17 cellular contexts compared by ENCODE assay signal in genomic region chr17:44976198-44976597, GRCh38. TPM values are rescaled to one million over a fixed set of nuclear protein-coding genes. Genes with fewer than 3 reads are reported as not detected.
DNase-seq lines count a peak whose midpoint lies in the region; FAIRE-seq and TF ChIP-seq lines count a peak whose summit lies in the region.
"Had no signal": no experiment of that assay in that cellular context is flagged by ENCODE, and none has a peak within 500 bp of the region (broad histone marks: within the 10 kb centered on the region; RNA-seq: fewer than 3 reads in every experiment).

No MANE protein-coding gene starts in this region.

- no peaks in the 10 kb centered on the region for H3K9me3 ChIP-seq in H1 (ENCODE audit: insufficient read depth in 2 of 2, low read depth in 1 of 2, low read length in 1 of 2)
- H3K9me3 ChIP-seq: Caco-2 had no signal

- no peak for TF ChIP-seq EP300 in H1 (IDR thresholded peaks at IDR 0.05; ENCODE audit: borderline replicate concordance in 1 of 2, low read depth in 2 of 2, low read length in 2 of 2)

- H3K4ac ChIP-seq in H1 (replicated peaks; ENCODE audit: insufficient read length, low read depth, low read length): no peak overlapping the region

- H3K4me2 ChIP-seq in H1 (ENCODE audit: insufficient read depth in 1 of 2, low read depth in 2 of 2, low read length in 2 of 2): no peak overlapping the region

- no peak overlapping the region for H4K8ac ChIP-seq in H1 (ENCODE audit: extremely low read depth, insufficient read depth, low read length)

- 0 out of 2 replicates have a peak overlapping the region, but pooled peaks have one; percentile 46 for H2BK15ac ChIP-seq in H1 (ENCODE audit: low read length)

- no peaks in the 10 kb centered on the region for H3K79me2 ChIP-seq in H1 (ENCODE audit: control insufficient read depth in 1 of 2, insufficient read depth in 2 of 2, low read length in 2 of 2)

- H3K18ac ChIP-seq in H1 (ENCODE audit: extremely low read depth, low read length): no peak overlapping the region

- no peak for FAIRE-seq in H1 (lab: Jason Lieb, UNC)
- FAIRE-seq: G401.6, GM12891 had no signal

- 80% methylated on average over 9 of the region's 13 CpGs; no CpG with 5 or more reads in 1 of the 2 experiments for WGBS in H1 (ENCODE audit: extremely low coverage in 1 of 2, insufficient coverage in 1 of 2, insufficient read length in 1 of 2, insufficient replicate concordance in 2 of 2, low coverage in 1 of 2, low lambda C conversion rate in 2 of 2, missing lambda C conversion rate in 1 of 2), 2 experiments

- no peak overlapping the region for H3K4me3 ChIP-seq in H1 (ENCODE audit: extremely low read depth in 1 of 4, insufficient read depth in 2 of 4, low read depth in 3 of 4, low read length in 4 of 4)

- peaks cover 2 to 25% (median 13%) of the 10 kb centered on the region in 4 experiments; a peak in 6 of 7 replicates for H3K4me1 ChIP-seq in H1 (replicated peaks in 1 of 4; ENCODE audit: control insufficient read depth in 3 of 4, insufficient read depth in 4 of 4, low read length in 3 of 4)

- H2BK5ac ChIP-seq in H1 (ENCODE audit: low read depth, low read length): no peak overlapping the region

- H3K9ac ChIP-seq in H1 (replicated peaks in 1 of 4; ENCODE audit: extremely low read depth in 1 of 4, low read depth in 3 of 4, low read length in 3 of 4): no peak overlapping the region

- POLR2A ChIA-PET in H1 (lab: Charles Lee; ENCODE audit: partially characterized antibody): interaction anchor here (1.8 kb wide), 1 partner anchor 12 kb away, joined by 9 read pairs; no protein-coding TSS in a partner anchor

- TF ChIP-seq RAD21 in H1 (IDR thresholded peaks at IDR 0.05 in 1 of 2, conservative IDR thresholded peaks at IDR 0.05 in 1 of 2; ENCODE audit: low read depth in 2 of 2, low read length in 2 of 2): no peak

- H2AFZ ChIP-seq in H1 (ENCODE audit: low read length): no peak overlapping the region

- H2BK20ac ChIP-seq in H1 (ENCODE audit: low read length): no peak overlapping the region

- H4K91ac ChIP-seq in H1 (replicated peaks; ENCODE audit: insufficient read length, low read length): no peak overlapping the region

- H4K5ac ChIP-seq in H1 (ENCODE audit: insufficient read length, low read depth, low read length): no peak overlapping the region

- no peak overlapping the region for H3K56ac ChIP-seq in H1 (replicated peaks; ENCODE audit: insufficient read length, low read depth, low read length)

- no peak for TF ChIP-seq POLR2A in H1 (IDR thresholded peaks at IDR 0.05; ENCODE audit: control extremely low read depth in 1 of 2, low read depth in 2 of 2, low read length in 2 of 2)

- H2AK5ac ChIP-seq in H1 (ENCODE audit: low read depth, low read length): no peak overlapping the region

- CTCF ChIA-PET in H1 (lab: Charles Lee; ENCODE audit: partially characterized antibody): interaction anchor here (2.2 to 4.8 kb wide), 4 partner anchors 11 to 54 kb away, joined by 12 to 35 read pairs (median 18); no protein-coding TSS in a partner anchor

- H3K23me2 ChIP-seq in H1 (ENCODE audit: low read depth, low read length): peaks cover 7% of the 10 kb centered on the region; the same call in 1 of the 2 replicates

- no peak overlapping the region for H3K23ac ChIP-seq in H1 (ENCODE audit: insufficient read length)

- H2BK12ac ChIP-seq in H1 (ENCODE audit: low read depth, low read length): no peak overlapping the region

- DNase-seq in NCI-H1417 (lab: John Stamatoyannopoulos, UW): peak in 2 of 3 experiments; percentile 64 to 86
- DNase-seq in NCI-H1417 treated with DMSO at 0.1 percent for 48 hours (lab: John Stamatoyannopoulos, UW): no peak
- DNase-seq in COLO668 (lab: John Stamatoyannopoulos, UW; ENCODE audit: unreplicated experiment): peak; percentile 46
- peak; percentile 18 to 71 for DNase-seq in NCI-H526 (lab: John Stamatoyannopoulos, UW)
- no peak for DNase-seq in H1 (ENCODE audit: low read depth in 1 of 2, low spot score in 2 of 2)
- no peak for DNase-seq in NCI-H2196 (lab: John Stamatoyannopoulos, UW; ENCODE audit: unreplicated experiment)
- no peak for DNase-seq in NOMO-1 treated with DMSO at 0.1 percent for 48 hours (lab: John Stamatoyannopoulos, UW; ENCODE audit: unreplicated experiment)
- DNase-seq in NCI-H1436 (lab: John Stamatoyannopoulos, UW): no peak
- DNase-seq: Caco-2, DMS79 treated with DMSO at 0.1 percent for 48 hours, KBM-7, NCI-H1048, NCI-H2029, SIG-M5 had no signal

- H2BK120ac ChIP-seq in H1 (replicated peaks; ENCODE audit: low read depth, low read length): no peak overlapping the region

- no peak for TF ChIP-seq CTCF in H1 (IDR thresholded peaks at IDR 0.05; ENCODE audit: control extremely low read depth in 1 of 3, insufficient read depth in 1 of 3, low read depth in 1 of 3, low read length in 3 of 3)

- H3K27me3 ChIP-seq in H1 (replicated peaks in 1 of 4; ENCODE audit: control insufficient read depth in 3 of 4, extremely low read depth in 1 of 4, insufficient read depth in 3 of 4, low read length in 3 of 4): peaks cover 0 to 2% (median 1%) of the 10 kb centered on the region in 4 experiments; a peak in 2 of 7 replicates

- H3K36me3 ChIP-seq in H1 (ENCODE audit: control insufficient read depth in 2 of 4, insufficient read depth in 4 of 4, low read length in 3 of 4): no peaks in the 10 kb centered on the region

- no peaks in the 10 kb centered on the region for H4K20me1 ChIP-seq in H1 (replicated peaks in 1 of 2; ENCODE audit: control insufficient read depth in 1 of 2, insufficient read depth in 2 of 2, low read length in 2 of 2)

- no peaks in the 10 kb centered on the region for H3K79me1 ChIP-seq in H1 (ENCODE audit: low read depth, low read length)

- no peak overlapping the region for H3K27ac ChIP-seq in H1 (ENCODE audit: low read depth, low read length)
- H3K27ac ChIP-seq: C4-2B had no signal

- H3K14ac ChIP-seq in H1 (ENCODE audit: insufficient read length): no peak overlapping the region

TF ChIP-seq in H1, 55 proteins besides CTCF, POLR2A, EP300 and RAD21 (continues in another document):
- TF ChIP-seq TCF12 (IDR thresholded peaks at IDR 0.05; ENCODE audit: low read depth, low read length) (no peak), ATF2 (IDR thresholded peaks at IDR 0.05; ENCODE audit: low read length) (no peak), SAP30 (IDR thresholded peaks at IDR 0.05; ENCODE audit: insufficient read depth, insufficient replicate concordance, low read length) (no peak), TAF7 (optimal IDR thresholded peaks at IDR 0.05; ENCODE audit: borderline replicate concordance, low read depth, low read length) (no peak), SIRT6 (IDR thresholded peaks at IDR 0.05; ENCODE audit: low read length) (no peak), PHF8 (conservative IDR thresholded peaks at IDR 0.05; ENCODE audit: low read depth, low read length) (no peak), MAX (IDR thresholded peaks at IDR 0.05) (no peak), KDM5A (IDR thresholded peaks at IDR 0.05; ENCODE audit: low read length) (no peak), EGR1 (IDR thresholded peaks at IDR 0.05; ENCODE audit: borderline replicate concordance, low read depth, low read length) (no peak), TAF1 (IDR thresholded peaks at IDR 0.05; ENCODE audit: low read depth, low read length) (no peak), CBX8 (IDR thresholded peaks at IDR 0.05; ENCODE audit: borderline replicate concordance, low read depth, low read length) (no peak), RFX5 (IDR thresholded peaks at IDR 0.05; ENCODE audit: borderline replicate concordance, low read depth, low read length) (no peak), KDM4A (IDR thresholded peaks at IDR 0.05; ENCODE audit: low read depth, low read length, severe bottlenecking) (no peak), JUND (IDR thresholded peaks at IDR 0.05; ENCODE audit: low read length) (no peak)
- TF ChIP-seq, protein P1, sequence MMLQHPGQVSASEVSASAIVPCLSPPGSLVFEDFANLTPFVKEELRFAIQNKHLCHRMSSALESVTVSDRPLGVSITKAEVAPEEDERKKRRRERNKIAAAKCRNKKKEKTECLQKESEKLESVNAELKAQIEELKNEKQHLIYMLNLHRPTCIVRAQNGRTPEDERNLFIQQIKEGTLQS (IDR thresholded peaks at IDR 0.05; ENCODE audit: insufficient read depth, low read depth, low read length): no peak

RNA-seq across cellular contexts. Expression of gene C1QL1, which starts 8.1 kb away (rescaled TPM):
- total RNA-seq in H1 (2021; fragmentation: NEBNext Ultra II Directional; extraction: Animal tissue kit (Norgen Biotek cat#: 25700)): 7.5 and 7.6 TPM in 2 replicates
- 10.5 and 16.5 TPM in 2 replicates for polyA plus RNA-seq in H1 (2011; rRNA removed)
- 8.9 TPM for polyA plus RNA-seq in H1 (2011; cell fraction: cytosol; rRNA removed)
- polyA plus RNA-seq in H1 (2011; cell fraction: nucleus; rRNA removed): 7.5 TPM
- 2.9 to 8.4 TPM (median 5.8 TPM) in 4 replicates for polyA plus RNA-seq in H1 (2012, experiment 1 of 2)
- polyA plus RNA-seq in H1 (2012, experiment 2 of 2): 4.5 TPM
- 14.0 TPM for polyA plus RNA-seq in H1 (2013, experiment 1 of 2)
- 16.0 TPM for polyA plus RNA-seq in H1 (2013, experiment 2 of 2)
- polyA minus RNA-seq in H1 (2011; rRNA and poly(A)+ RNA removed): 0.61 and 1.1 TPM in 2 replicates
- 2.3 TPM for polyA minus RNA-seq in H1 (2011; cell fraction: cytosol; rRNA and poly(A)+ RNA removed)
- polyA minus RNA-seq in H1 (2011; cell fraction: nucleus; rRNA and poly(A)+ RNA removed): 2.5 TPM

RNA-seq across cellular contexts. Expression of gene KIF18B, which starts 28.6 kb away (rescaled TPM):
- total RNA-seq in H1 (2021; fragmentation: NEBNext Ultra II Directional; extraction: Animal tissue kit (Norgen Biotek cat#: 25700)): 58.1 and 59.4 TPM in 2 replicates
- 39.0 and 51.1 TPM in 2 replicates for polyA plus RNA-seq in H1 (2011; rRNA removed)
- 35.6 TPM for polyA plus RNA-seq in H1 (2011; cell fraction: cytosol; rRNA removed)
- polyA plus RNA-seq in H1 (2011; cell fraction: nucleus; rRNA removed): 109 TPM
- polyA plus RNA-seq in H1 (2012, experiment 1 of 2): 31.0 to 37.4 TPM (median 33.7 TPM) in 4 replicates
- polyA plus RNA-seq in H1 (2012, experiment 2 of 2): 20.8 TPM
- 26.2 TPM for polyA plus RNA-seq in H1 (2013, experiment 1 of 2)
- polyA plus RNA-seq in H1 (2013, experiment 2 of 2): 24.0 TPM
- 31.5 and 40.2 TPM in 2 replicates for polyA minus RNA-seq in H1 (2011; rRNA and poly(A)+ RNA removed)
- polyA minus RNA-seq in H1 (2011; cell fraction: cytosol; rRNA and poly(A)+ RNA removed): 30.2 TPM
- polyA minus RNA-seq in H1 (2011; cell fraction: nucleus; rRNA and poly(A)+ RNA removed): 55.8 TPM

Comparison
In these comparisons a context has a peak if more than half of its experiments do, and no peak if none do; other contexts are left out.
1. DNase-seq: peak in NCI-H1417 (2 of 3), COLO668 (single experiment) and NCI-H526 (2 of 2); none in NCI-H1417 treated with DMSO at 0.1 percent for 48 hours (single experiment), H1 (0 of 2), NCI-H2196 (single experiment), NOMO-1 treated with DMSO at 0.1 percent for 48 hours (single experiment) and NCI-H1436 (single experiment).